8 cellular contexts compared by ENCODE assay signal in the genomic region with DNA sequence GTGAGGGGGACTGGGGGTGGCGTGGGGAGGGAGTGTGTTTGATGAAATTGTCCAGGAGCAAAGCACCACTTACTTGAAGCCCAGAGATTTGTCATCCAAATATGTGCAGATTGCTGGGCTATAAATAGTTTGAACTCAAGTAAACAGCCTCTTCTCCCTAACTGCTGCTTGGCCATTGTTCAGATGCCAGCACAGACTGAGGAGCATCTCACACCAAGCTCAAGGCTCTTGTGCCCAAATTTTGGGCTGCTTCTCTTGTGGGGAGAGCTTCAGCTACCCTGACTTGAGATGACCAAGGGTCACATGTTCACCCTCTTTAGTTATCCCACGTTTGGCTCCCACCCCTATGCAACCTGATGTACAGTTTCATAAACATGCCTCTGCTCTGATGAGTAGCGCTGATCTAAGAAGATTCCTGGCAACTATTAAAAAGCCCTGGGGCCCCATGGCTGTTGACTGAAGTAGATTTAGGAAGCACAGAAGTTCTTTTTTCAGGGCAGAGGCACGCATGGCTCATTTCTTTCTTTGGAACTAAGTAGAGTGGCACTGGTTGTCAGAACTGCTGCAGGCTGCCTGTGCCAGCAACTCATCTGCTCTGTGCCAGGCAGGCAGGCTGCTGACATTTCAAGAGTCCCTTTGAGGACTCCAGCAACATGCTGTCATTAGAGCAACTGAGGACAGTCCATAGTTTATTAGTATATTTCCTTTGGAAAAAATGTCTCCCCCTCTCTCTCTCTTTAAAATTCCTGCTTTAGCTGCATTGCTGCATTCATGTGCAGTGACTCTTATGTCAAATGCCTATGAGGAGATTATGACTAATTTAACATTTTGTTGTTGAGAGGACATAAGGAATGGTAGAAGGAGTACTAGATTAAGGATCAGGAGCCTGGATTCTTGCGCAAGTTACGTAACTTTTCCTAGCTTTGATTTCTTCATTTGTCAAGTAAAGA. TPM values are rescaled to one million over a fixed set of nuclear protein-coding genes. Genes with fewer than 3 reads are reported as not detected.
DNase-seq lines count a peak whose midpoint lies in the region; ATAC-seq, FAIRE-seq and TF ChIP-seq lines count a peak whose summit lies in the region.

No MANE protein-coding gene starts in this region.

- no peak for TF ChIP-seq RAD21 in A549 (conservative IDR thresholded peaks at IDR 0.05 in 1 of 2, IDR thresholded peaks at IDR 0.05 in 1 of 2)

- TF ChIP-seq POLR2A in A549 (IDR thresholded peaks at IDR 0.05; ENCODE audit: low read length) = no peak
- no peak for TF ChIP-seq POLR2A in endothelial cell of umbilical vein (IDR thresholded peaks at IDR 0.05; ENCODE audit: low read depth, low read length)

- peak overlapping the region; percentile 54 for H3K9ac ChIP-seq in endothelial cell of umbilical vein (replicated peaks; ENCODE audit: extremely low read depth, insufficient read depth, low read length)

- H3K79me2 ChIP-seq in endothelial cell of umbilical vein (ENCODE audit: control insufficient read depth, insufficient read depth, low read length) = peaks cover 8% of the 10 kb centered on the region

- POLR2A ChIA-PET in A549 (lab: Yijun Ruan, JAX) (interaction anchor here (0.6 kb wide), 1 partner anchor 900 kb away, joined by 5 read pairs; no protein-coding TSS in a partner anchor), endothelial cell of umbilical vein (lab: Charles Lee) (interaction anchor here (0.6 kb wide), 1 partner anchor 55 kb away, joined by 3 read pairs; no protein-coding TSS in a partner anchor)

- no peaks in the 10 kb centered on the region for H3K27me3 ChIP-seq in MG63
- no peaks in the 10 kb centered on the region for H3K27me3 ChIP-seq in endothelial cell of umbilical vein (ENCODE audit: control insufficient read depth in 2 of 2, insufficient read depth in 2 of 2, low read length in 2 of 2)
- no peaks in the 10 kb centered on the region for H3K27me3 ChIP-seq in small intestine (ENCODE audit: control insufficient read depth in 2 of 2, insufficient read depth in 2 of 2, low read length in 2 of 2)

- FAIRE-seq in A549 (lab: Jason Lieb, UNC) (no peak), endothelial cell of umbilical vein (lab: Jason Lieb, UNC) (peak; percentile 72), small intestine (lab: Jason Lieb, UNC) (no peak)

- dilution Hi-C loops in endothelial cell of umbilical vein (cut with MboI; ENCODE audit: extremely low pct_ligation_motif_present, low sequenced_read_pairs) = no loop called here

- CTCF ChIA-PET in A549 (lab: Yijun Ruan, JAX) = interaction anchor here (1.2 to 2.1 kb wide), 3 partner anchors 19 to 45 kb away, joined by 3 to 8 read pairs (median 3); no protein-coding TSS in a partner anchor
- CTCF ChIA-PET in endothelial cell of umbilical vein (lab: Charles Lee) = interaction anchor here (0.8 to 1.2 kb wide), 4 partner anchors 10 to 28 kb away, joined by 3 to 4 read pairs (median 3); partner anchors contain the start of gene PKIG

- intact Hi-C loops in endothelial cell of umbilical vein (cut with micrococcal nuclease) = loop anchor here (1.0 to 2.0 kb wide), 4 partner anchors 10 to 40 kb away; no protein-coding TSS in a partner anchor

- H3K36me3 ChIP-seq in MG63 = no peaks in the 10 kb centered on the region
- H3K36me3 ChIP-seq in endothelial cell of umbilical vein (ENCODE audit: control insufficient read depth in 2 of 2, extremely low read depth in 1 of 2, insufficient read depth in 2 of 2, low read length in 2 of 2) = no peaks in the 10 kb centered on the region
- H3K36me3 ChIP-seq in small intestine (ENCODE audit: control insufficient read depth in 2 of 2, insufficient read depth in 2 of 2, low read length in 2 of 2) = no peaks in the 10 kb centered on the region

- H2AFZ ChIP-seq in endothelial cell of umbilical vein (ENCODE audit: low read depth, low read length) = peak overlapping the region; percentile 9

- peak; percentile 75 to 83 for ATAC-seq in A549

- no peak for TF ChIP-seq EP300 in A549 (IDR thresholded peaks at IDR 0.05)

- H3K9me3 ChIP-seq in A549 (no peaks in the 10 kb centered on the region), MG63 (no peaks in the 10 kb centered on the region; the same call in 1 of the 2 replicates), endothelial cell of umbilical vein (replicated peaks; ENCODE audit: control insufficient read depth, insufficient read depth, low read length) (no peaks in the 10 kb centered on the region), small intestine (ENCODE audit: control insufficient read depth, low read depth) (no peaks in the 10 kb centered on the region)

- DNase-seq in A549 (ENCODE audit: low read depth in 1 of 2, low spot score in 1 of 2) = peak in 1 of 2 experiments; percentile 43
- DNase-seq in MG63 = peak; percentile 90
- peak; percentile 73 for DNase-seq in endothelial cell of umbilical vein (ENCODE audit: low read depth, low spot score)
- peak; percentile 15 for DNase-seq in mucosa of gallbladder (ENCODE audit: low spot score)
- DNase-seq in CD1c-positive myeloid dendritic cell (ENCODE audit: extremely low spot score) = no peak
- no peak for DNase-seq in small intestine
- no peak for DNase-seq in activated CD8-positive, alpha-beta memory T cell treated with anti-CD3 and anti-CD28 coated beads, Interleukin-2, amount 50 U/mL, for 48 hours
- no peak for DNase-seq in stimulated activated CD4-positive, alpha-beta T cell treated with anti-CD3 and anti-CD28 coated beads, Interleukin-1b, Interleukin-23, amount 100 ng/mL, for 48 hours

- H3K27ac ChIP-seq in A549 = peak overlapping the region; percentile 48 to 69; a peak in 5 of 6 replicates
- peak overlapping the region; percentile 77 for H3K27ac ChIP-seq in endothelial cell of umbilical vein (ENCODE audit: insufficient read depth, low read depth, low read length)
- peak overlapping the region in 1 of 2 donors; percentile 71 for H3K27ac ChIP-seq in small intestine (ENCODE audit: low read depth in 1 of 2, low read length in 1 of 2)

- no TSS peak for BruUV-seq in endothelial cell of umbilical vein (replicated peaks; lab: Mats Ljungman, UMichigan)

- no peak overlapping the region for H3K4me3 ChIP-seq in A549
- no peak overlapping the region for H3K4me3 ChIP-seq in MG63
- H3K4me3 ChIP-seq in endothelial cell of umbilical vein (replicated peaks in 1 of 3; ENCODE audit: insufficient read depth in 1 of 3, low read depth in 1 of 3, low read length in 3 of 3) = no peak overlapping the region
- H3K4me3 ChIP-seq in small intestine (ENCODE audit: low read depth in 1 of 2, low read length in 2 of 2) = no peak overlapping the region

- no peak for TF ChIP-seq CTCF in A549 (IDR thresholded peaks at IDR 0.05)
- TF ChIP-seq CTCF in endothelial cell of umbilical vein (IDR thresholded peaks at IDR 0.05; ENCODE audit: extremely low read depth in 1 of 2, insufficient read depth in 1 of 2, low read depth in 1 of 2, low read length in 2 of 2) = no peak

- no peaks in the 10 kb centered on the region for H4K20me1 ChIP-seq in endothelial cell of umbilical vein (replicated peaks; ENCODE audit: control insufficient read depth, extremely low read depth, insufficient read depth, low read length)

- peaks cover 28% of the 10 kb centered on the region for H3K4me1 ChIP-seq in A549
- peaks cover 23% of the 10 kb centered on the region for H3K4me1 ChIP-seq in endothelial cell of umbilical vein (ENCODE audit: control insufficient read depth, extremely low read depth, insufficient read depth, low read length)
- H3K4me1 ChIP-seq in small intestine (ENCODE audit: control insufficient read depth in 2 of 2, insufficient read depth in 1 of 2, low read depth in 1 of 2, low read length in 1 of 2) = peaks cover 0 to 9% of the 10 kb centered on the region in 2 donors

- 19% methylated on average over 6 of the region's 6 CpGs for WGBS in A549 (ENCODE audit: missing lambda C conversion rate)
- 56 to 77% (median 72%) methylated on average over 6 of the region's 6 CpGs for WGBS in small intestine, 3 donors

- no peaks in the 10 kb centered on the region for H3K9me1 ChIP-seq in endothelial cell of umbilical vein (replicated peaks; ENCODE audit: control insufficient read depth, extremely low read depth, insufficient read depth, low read length)

- H3K4me2 ChIP-seq in A549 = peak overlapping the region; percentile 70
- peak overlapping the region; percentile 48 for H3K4me2 ChIP-seq in endothelial cell of umbilical vein (ENCODE audit: insufficient read depth, low read length)

RNA-seq across cellular contexts. Expression of gene PKIG, which starts 9.6 kb away (rescaled TPM):
- polyA plus RNA-seq in A549 (2011; rRNA removed) (27.0 and 31.1 TPM in 2 replicates), A549 (2017; fragmentation: RNase III; extraction: RNeasy Plus Mini Kit Qiagen cat#74134 plus additional on column Dnase treatment) (22.6 to 24.1 TPM (median 24.0 TPM) in 3 replicates), endothelial cell of umbilical vein (167 and 174 TPM in 2 replicates), small intestine (10 to 100 TPM; 16.3 to 47.8 (median 34.9) TPM)
- 34.3 and 35.9 TPM in 2 replicates for polyA plus RNA-seq in A549 (2012; cell fraction: cytosol; rRNA removed)
- 16.3 and 17.5 TPM in 2 replicates for polyA plus RNA-seq in A549 (2012; cell fraction: nucleus; rRNA removed)
- 17.5 and 21.1 TPM in 2 replicates for polyA minus RNA-seq in A549 (2011; rRNA and poly(A)+ RNA removed)
- total RNA-seq in MG63 (2014; rRNA removed; shearing (Covaris generic); ENCODE audit: low replicate concordance) = 73.0 and 79.2 TPM in 2 replicates
- total RNA-seq in endothelial cell of umbilical vein (127 and 135 TPM in 2 replicates), mucosa of gallbladder (92.0 TPM)
- 167 and 187 TPM in 2 replicates for polyA plus RNA-seq in endothelial cell of umbilical vein (2011; cell fraction: cytosol; rRNA removed)
- 71.4 and 78.6 TPM in 2 replicates for polyA plus RNA-seq in endothelial cell of umbilical vein (2011; cell fraction: nucleus; rRNA removed)
- polyA plus RNA-seq in endothelial cell of umbilical vein (2012) = 153 and 185 TPM in 2 replicates
- 66.6 and 89.4 TPM in 2 replicates for polyA minus RNA-seq in endothelial cell of umbilical vein
- polyA minus RNA-seq in endothelial cell of umbilical vein (2011; cell fraction: cytosol; rRNA and poly(A)+ RNA removed) = 6.9 TPM
- 29.8 and 37.1 TPM in 2 replicates for polyA minus RNA-seq in endothelial cell of umbilical vein (2011; cell fraction: nucleus; rRNA and poly(A)+ RNA removed)

RNA-seq across cellular contexts. Expression of gene SERINC3, which starts 51.0 kb away (rescaled TPM):
- polyA plus RNA-seq in A549 (2011; rRNA removed) (159 and 173 TPM in 2 replicates), A549 (2017; fragmentation: RNase III; extraction: RNeasy Plus Mini Kit Qiagen cat#74134 plus additional on column Dnase treatment) (57.4 to 65.0 TPM (median 62.9 TPM) in 3 replicates), endothelial cell of umbilical vein (177 and 181 TPM in 2 replicates), small intestine (10 to 100 TPM; 13.2 to 64.8 (median 14.3) TPM)
- 64.4 and 79.5 TPM in 2 replicates for polyA plus RNA-seq in A549 (2012; cell fraction: cytosol; rRNA removed)
- 63.6 and 65.8 TPM in 2 replicates for polyA plus RNA-seq in A549 (2012; cell fraction: nucleus; rRNA removed)
- 246 and 308 TPM in 2 replicates for polyA minus RNA-seq in A549 (2011; rRNA and poly(A)+ RNA removed)
- 54.8 and 78.9 TPM in 2 replicates for total RNA-seq in MG63 (2014; rRNA removed; shearing (Covaris generic); ENCODE audit: low replicate concordance)
- total RNA-seq in endothelial cell of umbilical vein (83.7 TPM in 2 replicates), mucosa of gallbladder (120 TPM)
- polyA plus RNA-seq in endothelial cell of umbilical vein (2011; cell fraction: cytosol; rRNA removed) = 98.8 and 101 TPM in 2 replicates
- polyA plus RNA-seq in endothelial cell of umbilical vein (2011; cell fraction: nucleus; rRNA removed) = 73.0 TPM in 2 replicates
- 90.8 and 99.9 TPM in 2 replicates for polyA plus RNA-seq in endothelial cell of umbilical vein (2012)
- polyA minus RNA-seq in endothelial cell of umbilical vein = 365 and 372 TPM in 2 replicates
- 119 TPM for polyA minus RNA-seq in endothelial cell of umbilical vein (2011; cell fraction: cytosol; rRNA and poly(A)+ RNA removed)
- 65.2 and 81.4 TPM in 2 replicates for polyA minus RNA-seq in endothelial cell of umbilical vein (2011; cell fraction: nucleus; rRNA and poly(A)+ RNA removed)

Comparison
In these comparisons a context has a peak if more than half of its experiments do, and no peak if none do; other contexts are left out.
1. DNase-seq: peak in MG63 (single experiment), endothelial cell of umbilical vein (single experiment) and mucosa of gallbladder (single experiment); none in CD1c-positive myeloid dendritic cell (single experiment), small intestine (single experiment), activated CD8-positive, alpha-beta memory T cell treated with anti-CD3 and anti-CD28 coated beads, Interleukin-2, amount 50 U/mL, for 48 hours (single experiment) and stimulated activated CD4-positive, alpha-beta T cell treated with anti-CD3 and anti-CD28 coated beads, Interleukin-1b, Interleukin-23, amount 100 ng/mL, for 48 hours (single experiment).